In genomic region chr1:204190212-204191211, GRCh38 we compare ENCODE assay signal across 9 cellular contexts. TPM values are rescaled to one million over a fixed set of nuclear protein-coding genes. Genes with fewer than 3 reads are reported as not detected.
DNase-seq lines count a peak whose midpoint lies in the region; ATAC-seq, FAIRE-seq and TF ChIP-seq lines count a peak whose summit lies in the region.
"Had no signal": no experiment of that assay in that cellular context is flagged by ENCODE, and none has a peak within 500 bp of the region (broad histone marks: within the 10 kb centered on the region; RNA-seq: fewer than 3 reads in every experiment).

No MANE protein-coding gene starts in this region.

- no peaks in the 10 kb centered on the region for H3K4me1 ChIP-seq in HEK293 (ENCODE audit: control insufficient read depth, insufficient read depth, low read length)
- H3K4me1 ChIP-seq in right cardiac atrium (ENCODE audit: control insufficient read depth, insufficient read depth, low read length), result no peaks in the 10 kb centered on the region

- H3K36me3 ChIP-seq in HEK293 (ENCODE audit: control insufficient read depth in 2 of 2, insufficient read depth in 1 of 2, low read length in 2 of 2), result no peaks in the 10 kb centered on the region

- H3K27me3 ChIP-seq in right cardiac atrium (ENCODE audit: control insufficient read depth, insufficient read depth), result no peaks in the 10 kb centered on the region

- POLR2A ChIA-PET in HEK293 (lab: Yijun Ruan, JAX), result no interaction called here

- DNase-seq in SW480 (ENCODE audit: low spot score) (peak; percentile 79), right cardiac atrium (peak; percentile 28 to 69 (median 52)), H54 (ENCODE audit: insufficient read length, low spot score) (no peak)
- DNase-seq in stimulated activated CD8-positive, alpha-beta memory T cell treated with anti-CD3 and anti-CD28 coated beads, Interleukin-12 subunit alpha, Interleukin-12 subunit beta, amount 100 ng/mL, for 4 hours (ENCODE audit: low read depth), result peak; percentile 15

- no peak for FAIRE-seq in H54 (lab: Jason Lieb, UNC)

- WGBS in right cardiac atrium, result 22% methylated on average over 44 of the region's 44 CpGs

- H3K9me3 ChIP-seq in HEK293 (ENCODE audit: control insufficient read depth, insufficient read depth, low read depth, low read length), result no peaks in the 10 kb centered on the region
- no peaks in the 10 kb centered on the region for H3K9me3 ChIP-seq in right cardiac atrium (ENCODE audit: control insufficient read depth, low read length)

- CTCF ChIA-PET in HEK293 (lab: Yijun Ruan, JAX), result interaction anchor here (0.8 to 2.3 kb wide), 5 partner anchors 16 to 28 kb away, joined by 3 to 15 read pairs (median 5); no protein-coding TSS in a partner anchor

- TF ChIP-seq CTCF in 22Rv1 (IDR thresholded peaks at IDR 0.05) (0 out of 2 replicates have a peak, but pooled peaks have one; percentile 6), HEK293 (tag by site-specific recombination; IDR thresholded peaks at IDR 0.05) (no peak)

- no peak for TF ChIP-seq POLR2A in H54 (IDR thresholded peaks at IDR 0.05; ENCODE audit: low read depth, low read length)

- H3K4me3 ChIP-seq in HEK293 (ENCODE audit: low read depth, low read length) (no peak overlapping the region), right cardiac atrium (ENCODE audit: low read length) (peak overlapping the region; percentile 18)

- H3K27ac ChIP-seq in 22Rv1, result no peak overlapping the region
- no peak overlapping the region for H3K27ac ChIP-seq in HEK293 (ENCODE audit: extremely low read depth, low read depth, low read length)
- no peak overlapping the region for H3K27ac ChIP-seq in right cardiac atrium (ENCODE audit: low read length)

- intact Hi-C loops in right cardiac atrium (cut with DNase I), result no loop called here

- ATAC-seq in right cardiac atrium (peak; percentile 28 to 43), HG03432 (IDR thresholded peaks at IDR 0.05; ENCODE audit: unreplicated experiment) (no peak), HG03025 (IDR thresholded peaks at IDR 0.05; ENCODE audit: low FRiP score, unreplicated experiment) (no peak)

TF ChIP-seq in HEK293, 187 proteins besides CTCF, POLR2A, EP300 and RAD21:
- TF ChIP-seq WT1 (tag by site-specific recombination; IDR thresholded peaks at IDR 0.05), result no peak
- no peak for TF ChIP-seq ZNF791 (tag by site-specific recombination; IDR thresholded peaks at IDR 0.05)
- TF ChIP-seq ZNF518A (tag by site-specific recombination; conservative IDR thresholded peaks at IDR 0.05; ENCODE audit: low read depth), result no peak
- TF ChIP-seq ZFP41 (tag by site-specific recombination; IDR thresholded peaks at IDR 0.05; ENCODE audit: borderline replicate concordance), result no peak
- no peak for TF ChIP-seq ZNF639 (tag by site-specific recombination; IDR thresholded peaks at IDR 0.05)
- TF ChIP-seq ZNF18 (tag by site-specific recombination; IDR thresholded peaks at IDR 0.05), result no peak
- TF ChIP-seq ZNF433 (tag by site-specific recombination; IDR thresholded peaks at IDR 0.05; ENCODE audit: low read depth), result no peak
- TF ChIP-seq ZIC2 (tag by site-specific recombination; IDR thresholded peaks at IDR 0.05), result peak; percentile 30; the same call in 1 of the 2 replicates
- TF ChIP-seq ZSCAN18 (tag by site-specific recombination; IDR thresholded peaks at IDR 0.05), result no peak

RNA-seq across cellular contexts. Expression of gene KISS1, which starts 5.8 kb away (rescaled TPM):
- not detected for total RNA-seq in right cardiac atrium
- not detected for polyA plus RNA-seq in right cardiac atrium
- total RNA-seq: activated CD8-positive, alpha-beta memory T cell treated with anti-CD3 and anti-CD28 coated beads for 36 hours had no signal

RNA-seq across cellular contexts. Expression of gene GOLT1A, which starts 23.3 kb away (rescaled TPM):
- not detected for total RNA-seq in right cardiac atrium
- polyA plus RNA-seq in right cardiac atrium, result not detected
- total RNA-seq: activated CD8-positive, alpha-beta memory T cell treated with anti-CD3 and anti-CD28 coated beads for 36 hours had no signal

RNA-seq across cellular contexts. Expression of gene REN, which starts 24.4 kb away (rescaled TPM):
- 1 to 10 TPM in 1 of 4 donors, under 1 TPM in 2, not detected in 1; 0.51 to 2.9 (median 0.89) TPM for total RNA-seq in right cardiac atrium
- polyA plus RNA-seq in right cardiac atrium, result 1.0 TPM
- total RNA-seq: activated CD8-positive, alpha-beta memory T cell treated with anti-CD3 and anti-CD28 coated beads for 36 hours had no signal

RNA-seq across cellular contexts. Expression of gene ETNK2, which starts 38.7 kb away (rescaled TPM):
- total RNA-seq in right cardiac atrium, result 1 to 10 TPM; 4.5 to 7.2 (median 5.4) TPM
- polyA plus RNA-seq in right cardiac atrium, result 5.2 TPM

Comparison
In these comparisons a context has a peak if more than half of its experiments do, and no peak if none do; other contexts are left out.
1. ATAC-seq: peak in right cardiac atrium (2 of 2); none in HG03432 (single experiment) and HG03025 (single experiment).